In the genomic region with DNA sequence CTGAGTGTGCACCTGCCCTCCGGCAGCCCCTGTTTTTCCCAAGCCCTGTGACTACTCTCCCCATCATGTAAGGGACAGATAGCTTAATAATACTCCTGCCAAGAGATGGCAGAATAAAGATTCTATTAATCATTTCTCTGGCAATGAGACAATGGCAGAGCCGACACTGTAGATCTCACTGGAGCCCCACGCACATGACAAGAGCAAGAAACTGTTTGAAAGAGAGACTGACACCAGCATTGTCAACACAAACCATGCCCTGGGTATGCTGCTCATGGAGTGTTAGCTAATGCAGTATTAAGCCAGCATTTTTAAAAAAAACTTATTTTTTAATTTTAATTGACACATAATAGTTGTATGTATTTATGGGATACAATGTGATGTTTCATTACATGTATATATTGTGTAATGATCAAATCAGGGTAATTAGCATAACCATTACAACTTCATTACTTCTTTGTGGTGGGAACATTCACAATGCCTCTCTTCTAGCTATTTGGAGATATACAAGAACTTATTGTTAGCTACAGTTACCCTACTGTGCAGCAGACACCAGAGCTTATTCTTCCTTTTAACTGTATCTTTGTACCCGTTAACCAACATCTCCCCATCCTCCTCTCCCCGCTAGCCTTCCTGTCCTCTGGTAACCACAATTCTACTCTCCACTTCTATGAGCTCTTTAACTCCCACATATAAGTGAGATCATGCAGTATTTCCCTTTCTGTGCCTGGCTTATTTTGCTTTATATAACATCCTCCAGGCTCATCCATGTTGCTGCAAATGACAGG, we compare ENCODE assay signal across 15 cellular contexts. TPM values are rescaled to one million over a fixed set of nuclear protein-coding genes. Genes with fewer than 3 reads are reported as not detected.
A peak's percentile ranks its signal among the peaks of the same experiment; 100 is the strongest.
DNase-seq lines count a peak whose midpoint lies in the region; ATAC-seq and TF ChIP-seq lines count a peak whose summit lies in the region.
"Had no signal": no experiment of that assay in that cellular context is flagged by ENCODE, and none has a peak within 500 bp of the region (broad histone marks: within the 10 kb centered on the region; RNA-seq: fewer than 3 reads in every experiment).

No MANE protein-coding gene starts in this region.

- no peak overlapping the region for H3K27ac ChIP-seq in BLaER1
- peak overlapping the region; percentile 100 for H3K27ac ChIP-seq in KOPT-K1 (ENCODE audit: low read depth, low read length, poor library complexity, severe bottlenecking)
- H3K27ac ChIP-seq: body of pancreas, left ventricle myocardium inferior had no signal

- intact Hi-C loops in activated CD8-positive, alpha-beta T cell treated with anti-CD3 and anti-CD28 coated beads for 36 hours (cut with micrococcal nuclease): loop anchor here (10.0 kb wide), 1 partner anchor 215 kb away; the partner anchor contains the start of genes CKS2 and SECISBP2

- peaks cover 13% of the 10 kb centered on the region for H3K9me3 Mint-ChIP-seq in activated CD8-positive, alpha-beta T cell treated with anti-CD3 and anti-CD28 coated beads for 36 hours
- no peaks in the 10 kb centered on the region for H3K9me3 Mint-ChIP-seq in immature natural killer cell

- H3K4me3 ChIP-seq in BLaER1 (no peak overlapping the region), BE2C (ENCODE audit: low read depth, low read length) (no peak overlapping the region)
- H3K4me3 ChIP-seq: body of pancreas, left ventricle myocardium inferior had no signal

- CTCF ChIA-PET in activated CD8-positive, alpha-beta T cell treated with anti-CD3 and anti-CD28 coated beads for 36 hours (lab: Charles Lee): interaction anchor here (1.0 to 6.7 kb wide), 6 partner anchors 10 to 106 kb away, joined by 3 to 51 read pairs (median 8); no protein-coding TSS in a partner anchor

- peak overlapping the region; percentile 23; the same call in 1 of the 2 replicates for H3K4me2 ChIP-seq in BLaER1

- POLR2A ChIA-PET in activated CD8-positive, alpha-beta T cell treated with anti-CD3 and anti-CD28 coated beads for 36 hours (lab: Charles Lee): interaction anchor here (0.9 to 3.4 kb wide), 7 partner anchors 10 to 144 kb away, joined by 3 to 15 read pairs (median 3); no protein-coding TSS in a partner anchor

- H3K27me3 ChIP-seq in BLaER1 (no peaks in the 10 kb centered on the region), BE2C (no peaks in the 10 kb centered on the region)
- H3K27me3 ChIP-seq: body of pancreas had no signal

- H3K36me3 Mint-ChIP-seq in activated CD8-positive, alpha-beta T cell treated with anti-CD3 and anti-CD28 coated beads for 36 hours (ENCODE audit: low read depth): peaks cover 5% of the 10 kb centered on the region
- peaks cover 0 to 5% (median 4%) of the 10 kb centered on the region in 3 donors for H3K36me3 Mint-ChIP-seq in immature natural killer cell

- no peaks in the 10 kb centered on the region for H3K27me3 Mint-ChIP-seq in activated CD8-positive, alpha-beta T cell treated with anti-CD3 and anti-CD28 coated beads for 36 hours
- H3K27me3 Mint-ChIP-seq in immature natural killer cell (ENCODE audit: low read depth in 3 of 3): peaks cover 0 to 13% (median 5%) of the 10 kb centered on the region in 3 donors
- H3K27me3 Mint-ChIP-seq: B cell had no signal

- H4K20me1 ChIP-seq in BLaER1: no peaks in the 10 kb centered on the region

- H3K27ac Mint-ChIP-seq in activated CD8-positive, alpha-beta T cell treated with anti-CD3 and anti-CD28 coated beads for 36 hours: peak overlapping the region; percentile 76
- peak overlapping the region; percentile 76 to 92 (median 86) for H3K27ac Mint-ChIP-seq in immature natural killer cell

- ATAC-seq in activated CD8-positive, alpha-beta T cell treated with anti-CD3 and anti-CD28 coated beads for 36 hours: peak; percentile 50
- ATAC-seq in GM19395 (IDR thresholded peaks at IDR 0.05; ENCODE audit: unreplicated experiment) (no peak), HG02571 (IDR thresholded peaks at IDR 0.05; ENCODE audit: unreplicated experiment) (no peak), HG03354 (IDR thresholded peaks at IDR 0.05; ENCODE audit: poor library complexity, severe bottlenecking, unreplicated experiment) (no peak)
- ATAC-seq: body of pancreas had no signal

- no peak overlapping the region for H3K9ac ChIP-seq in BLaER1

- peaks cover 96% of the 10 kb centered on the region for H3K4me1 Mint-ChIP-seq in activated CD8-positive, alpha-beta T cell treated with anti-CD3 and anti-CD28 coated beads for 36 hours (ENCODE audit: low read depth)
- peaks cover 100% of the 10 kb centered on the region in 2 donors for H3K4me1 Mint-ChIP-seq in immature natural killer cell

- peak; percentile 46 for DNase-seq in activated CD8-positive, alpha-beta T cell treated with anti-CD3 and anti-CD28 coated beads for 36 hours
- DNase-seq in immature natural killer cell (peak; percentile 26 to 48 (median 29)), BE2C (no peak)
- DNase-seq: activated CD4-positive, alpha-beta T cell treated with anti-CD3 and anti-CD28 coated beads, Interleukin-2, amount 50 U/mL, for 48 hours; left ventricle myocardium inferior; NCI-H1105; NCI-H526; occipital lobe had no signal

- no peak for TF ChIP-seq CTCF in activated CD8-positive, alpha-beta T cell treated with anti-CD3 and anti-CD28 coated beads for 36 hours (IDR thresholded peaks at IDR 0.05)
- TF ChIP-seq CTCF in BE2C (IDR thresholded peaks at IDR 0.05; ENCODE audit: low read depth, low read length): no peak

- H3K36me3 ChIP-seq in BLaER1 (no peaks in the 10 kb centered on the region), KOPT-K1 (ENCODE audit: insufficient read depth, low read length) (no peaks in the 10 kb centered on the region), BE2C (no peaks in the 10 kb centered on the region)
- H3K36me3 ChIP-seq: left ventricle myocardium inferior had no signal

- H3K4me3 Mint-ChIP-seq in activated CD8-positive, alpha-beta T cell treated with anti-CD3 and anti-CD28 coated beads for 36 hours: no peak overlapping the region
- H3K4me3 Mint-ChIP-seq in immature natural killer cell: peak overlapping the region; percentile 34 to 73 (median 67)
- H3K4me3 Mint-ChIP-seq: B cell had no signal

- H3K4me1 ChIP-seq in BLaER1 (peaks cover 37% of the 10 kb centered on the region), BE2C (no peaks in the 10 kb centered on the region)
- H3K4me1 ChIP-seq: left ventricle myocardium inferior had no signal

- H3K9me3 ChIP-seq in BLaER1 (peaks cover 35% of the 10 kb centered on the region), KOPT-K1 (ENCODE audit: insufficient read depth, low read length, poor library complexity, severe bottlenecking) (peaks cover 8% of the 10 kb centered on the region), BE2C (no peaks in the 10 kb centered on the region)
- H3K9me3 ChIP-seq: body of pancreas, left ventricle myocardium inferior had no signal

RNA-seq across cellular contexts. Expression of gene SEMA4D, which starts 31.5 kb away (rescaled TPM):
- 100 to 1,000 TPM; 290 to 317 TPM for total RNA-seq in activated CD8-positive, alpha-beta T cell treated with anti-CD3 and anti-CD28 coated beads for 36 hours
- polyA plus RNA-seq in immature natural killer cell: 10 to 100 TPM; 45.8 to 80.6 (median 47.0) TPM
- 5.2 TPM for polyA plus RNA-seq in BE2C (2012; ENCODE audit: insufficient read depth, insufficient read length, low read depth)
